In the genomic region with DNA sequence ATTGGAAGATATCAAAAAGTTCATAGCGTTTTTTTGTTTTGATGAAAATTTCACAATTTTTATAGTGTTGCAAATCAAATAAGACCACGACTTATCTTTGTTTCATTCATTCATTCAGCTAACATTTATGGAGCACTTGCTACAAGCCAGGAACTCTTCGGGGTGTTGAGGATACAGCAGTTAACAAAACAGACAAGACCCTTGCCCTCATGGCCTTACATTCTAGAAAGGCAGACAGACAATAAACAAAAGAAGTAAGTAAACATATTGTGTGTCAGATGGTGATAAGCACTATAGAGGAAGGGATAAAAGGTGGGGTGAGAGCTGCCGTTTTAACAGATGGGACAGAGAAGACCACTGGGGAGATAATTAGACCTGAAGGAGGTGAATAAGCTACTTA, we compare ENCODE assay signal across 1 cellular context.
TF ChIP-seq lines count a peak whose summit lies in the region.

No MANE protein-coding gene starts in this region.

TF ChIP-seq in HepG2, 621 proteins besides CTCF, POLR2A, EP300 and RAD21 (continues in another document):
- TF ChIP-seq, protein P1, sequence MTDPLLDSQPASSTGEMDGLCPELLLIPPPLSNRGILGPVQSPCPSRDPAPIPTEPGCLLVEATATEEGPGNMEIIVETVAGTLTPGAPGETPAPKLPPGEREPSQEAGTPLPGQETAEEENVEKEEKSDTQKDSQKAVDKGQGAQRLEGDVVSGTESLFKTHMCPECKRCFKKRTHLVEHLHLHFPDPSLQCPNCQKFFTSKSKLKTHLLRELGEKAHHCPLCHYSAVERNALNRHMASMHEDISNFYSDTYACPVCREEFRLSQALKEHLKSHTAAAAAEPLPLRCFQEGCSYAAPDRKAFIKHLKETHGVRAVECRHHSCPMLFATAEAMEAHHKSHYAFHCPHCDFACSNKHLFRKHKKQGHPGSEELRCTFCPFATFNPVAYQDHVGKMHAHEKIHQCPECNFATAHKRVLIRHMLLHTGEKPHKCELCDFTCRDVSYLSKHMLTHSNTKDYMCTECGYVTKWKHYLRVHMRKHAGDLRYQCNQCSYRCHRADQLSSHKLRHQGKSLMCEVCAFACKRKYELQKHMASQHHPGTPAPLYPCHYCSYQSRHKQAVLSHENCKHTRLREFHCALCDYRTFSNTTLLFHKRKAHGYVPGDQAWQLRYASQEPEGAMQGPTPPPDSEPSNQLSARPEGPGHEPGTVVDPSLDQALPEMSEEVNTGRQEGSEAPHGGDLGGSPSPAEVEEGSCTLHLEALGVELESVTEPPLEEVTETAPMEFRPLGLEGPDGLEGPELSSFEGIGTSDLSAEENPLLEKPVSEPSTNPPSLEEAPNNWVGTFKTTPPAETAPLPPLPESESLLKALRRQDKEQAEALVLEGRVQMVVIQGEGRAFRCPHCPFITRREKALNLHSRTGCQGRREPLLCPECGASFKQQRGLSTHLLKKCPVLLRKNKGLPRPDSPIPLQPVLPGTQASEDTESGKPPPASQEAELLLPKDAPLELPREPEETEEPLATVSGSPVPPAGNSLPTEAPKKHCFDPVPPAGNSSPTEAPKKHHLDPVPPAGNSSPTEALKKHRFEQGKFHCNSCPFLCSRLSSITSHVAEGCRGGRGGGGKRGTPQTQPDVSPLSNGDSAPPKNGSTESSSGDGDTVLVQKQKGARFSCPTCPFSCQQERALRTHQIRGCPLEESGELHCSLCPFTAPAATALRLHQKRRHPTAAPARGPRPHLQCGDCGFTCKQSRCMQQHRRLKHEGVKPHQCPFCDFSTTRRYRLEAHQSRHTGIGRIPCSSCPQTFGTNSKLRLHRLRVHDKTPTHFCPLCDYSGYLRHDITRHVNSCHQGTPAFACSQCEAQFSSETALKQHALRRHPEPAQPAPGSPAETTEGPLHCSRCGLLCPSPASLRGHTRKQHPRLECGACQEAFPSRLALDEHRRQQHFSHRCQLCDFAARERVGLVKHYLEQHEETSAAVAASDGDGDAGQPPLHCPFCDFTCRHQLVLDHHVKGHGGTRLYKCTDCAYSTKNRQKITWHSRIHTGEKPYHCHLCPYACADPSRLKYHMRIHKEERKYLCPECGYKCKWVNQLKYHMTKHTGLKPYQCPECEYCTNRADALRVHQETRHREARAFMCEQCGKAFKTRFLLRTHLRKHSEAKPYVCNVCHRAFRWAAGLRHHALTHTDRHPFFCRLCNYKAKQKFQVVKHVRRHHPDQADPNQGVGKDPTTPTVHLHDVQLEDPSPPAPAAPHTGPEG (CRISPR knock-in tag; IDR thresholded peaks at IDR 0.05) = no peak
- TF ChIP-seq ZNF83 (CRISPR knock-in tag; IDR thresholded peaks at IDR 0.05; ENCODE audit: borderline replicate concordance) (no peak), ZNF367 (CRISPR knock-in tag; IDR thresholded peaks at IDR 0.05; ENCODE audit: borderline replicate concordance) (no peak), TRIM24 (CRISPR knock-in tag; IDR thresholded peaks at IDR 0.05) (no peak), ZNF619 (CRISPR knock-in tag; IDR thresholded peaks at IDR 0.05) (no peak), PRPF4 (IDR thresholded peaks at IDR 0.05; ENCODE audit: low read depth, low read length, poor library complexity, severe bottlenecking) (no peak), NFE2L2 (IDR thresholded peaks at IDR 0.05; ENCODE audit: low read length) (no peak), ZNF121 (CRISPR knock-in tag; IDR thresholded peaks at IDR 0.05) (no peak), ZNF674 (CRISPR knock-in tag; IDR thresholded peaks at IDR 0.05; ENCODE audit: low read depth) (no peak), MED8 (CRISPR knock-in tag; IDR thresholded peaks at IDR 0.05; ENCODE audit: insufficient replicate concordance) (no peak)
- TF ChIP-seq, protein P2, sequence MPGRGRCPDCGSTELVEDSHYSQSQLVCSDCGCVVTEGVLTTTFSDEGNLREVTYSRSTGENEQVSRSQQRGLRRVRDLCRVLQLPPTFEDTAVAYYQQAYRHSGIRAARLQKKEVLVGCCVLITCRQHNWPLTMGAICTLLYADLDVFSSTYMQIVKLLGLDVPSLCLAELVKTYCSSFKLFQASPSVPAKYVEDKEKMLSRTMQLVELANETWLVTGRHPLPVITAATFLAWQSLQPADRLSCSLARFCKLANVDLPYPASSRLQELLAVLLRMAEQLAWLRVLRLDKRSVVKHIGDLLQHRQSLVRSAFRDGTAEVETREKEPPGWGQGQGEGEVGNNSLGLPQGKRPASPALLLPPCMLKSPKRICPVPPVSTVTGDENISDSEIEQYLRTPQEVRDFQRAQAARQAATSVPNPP (CRISPR knock-in tag; IDR thresholded peaks at IDR 0.05) = no peak
- TF ChIP-seq, protein P3, sequence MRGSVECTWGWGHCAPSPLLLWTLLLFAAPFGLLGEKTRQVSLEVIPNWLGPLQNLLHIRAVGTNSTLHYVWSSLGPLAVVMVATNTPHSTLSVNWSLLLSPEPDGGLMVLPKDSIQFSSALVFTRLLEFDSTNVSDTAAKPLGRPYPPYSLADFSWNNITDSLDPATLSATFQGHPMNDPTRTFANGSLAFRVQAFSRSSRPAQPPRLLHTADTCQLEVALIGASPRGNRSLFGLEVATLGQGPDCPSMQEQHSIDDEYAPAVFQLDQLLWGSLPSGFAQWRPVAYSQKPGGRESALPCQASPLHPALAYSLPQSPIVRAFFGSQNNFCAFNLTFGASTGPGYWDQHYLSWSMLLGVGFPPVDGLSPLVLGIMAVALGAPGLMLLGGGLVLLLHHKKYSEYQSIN (CRISPR knock-in tag; IDR thresholded peaks at IDR 0.05; ENCODE audit: borderline replicate concordance) = no peak
- TF ChIP-seq, protein P4, sequence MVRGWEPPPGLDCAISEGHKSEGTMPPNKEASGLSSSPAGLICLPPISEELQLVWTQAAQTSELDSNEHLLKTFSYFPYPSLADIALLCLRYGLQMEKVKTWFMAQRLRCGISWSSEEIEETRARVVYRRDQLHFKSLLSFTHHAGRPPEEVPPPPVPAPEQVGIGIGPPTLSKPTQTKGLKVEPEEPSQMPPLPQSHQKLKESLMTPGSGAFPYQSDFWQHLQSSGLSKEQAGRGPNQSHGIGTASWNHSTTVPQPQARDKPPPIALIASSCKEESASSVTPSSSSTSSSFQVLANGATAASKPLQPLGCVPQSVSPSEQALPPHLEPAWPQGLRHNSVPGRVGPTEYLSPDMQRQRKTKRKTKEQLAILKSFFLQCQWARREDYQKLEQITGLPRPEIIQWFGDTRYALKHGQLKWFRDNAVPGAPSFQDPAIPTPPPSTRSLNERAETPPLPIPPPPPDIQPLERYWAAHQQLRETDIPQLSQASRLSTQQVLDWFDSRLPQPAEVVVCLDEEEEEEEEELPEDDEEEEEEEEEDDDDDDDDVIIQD (CRISPR knock-in tag; IDR thresholded peaks at IDR 0.05; ENCODE audit: low read depth) = 0 out of 2 replicates have a peak, but pooled peaks have one; percentile 18
- TF ChIP-seq, protein P5, sequence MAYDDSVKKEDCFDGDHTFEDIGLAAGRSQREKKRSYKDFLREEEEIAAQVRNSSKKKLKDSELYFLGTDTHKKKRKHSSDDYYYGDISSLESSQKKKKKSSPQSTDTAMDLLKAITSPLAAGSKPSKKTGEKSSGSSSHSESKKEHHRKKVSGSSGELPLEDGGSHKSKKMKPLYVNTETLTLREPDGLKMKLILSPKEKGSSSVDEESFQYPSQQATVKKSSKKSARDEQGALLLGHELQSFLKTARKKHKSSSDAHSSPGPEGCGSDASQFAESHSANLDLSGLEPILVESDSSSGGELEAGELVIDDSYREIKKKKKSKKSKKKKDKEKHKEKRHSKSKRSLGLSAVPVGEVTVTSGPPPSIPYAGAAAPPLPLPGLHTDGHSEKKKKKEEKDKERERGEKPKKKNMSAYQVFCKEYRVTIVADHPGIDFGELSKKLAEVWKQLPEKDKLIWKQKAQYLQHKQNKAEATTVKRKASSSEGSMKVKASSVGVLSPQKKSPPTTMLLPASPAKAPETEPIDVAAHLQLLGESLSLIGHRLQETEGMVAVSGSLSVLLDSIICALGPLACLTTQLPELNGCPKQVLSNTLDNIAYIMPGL (CRISPR knock-in tag; IDR thresholded peaks at IDR 0.05; ENCODE audit: borderline replicate concordance in 1 of 2, low read depth in 1 of 2) = no peak
- TF ChIP-seq, protein P6, sequence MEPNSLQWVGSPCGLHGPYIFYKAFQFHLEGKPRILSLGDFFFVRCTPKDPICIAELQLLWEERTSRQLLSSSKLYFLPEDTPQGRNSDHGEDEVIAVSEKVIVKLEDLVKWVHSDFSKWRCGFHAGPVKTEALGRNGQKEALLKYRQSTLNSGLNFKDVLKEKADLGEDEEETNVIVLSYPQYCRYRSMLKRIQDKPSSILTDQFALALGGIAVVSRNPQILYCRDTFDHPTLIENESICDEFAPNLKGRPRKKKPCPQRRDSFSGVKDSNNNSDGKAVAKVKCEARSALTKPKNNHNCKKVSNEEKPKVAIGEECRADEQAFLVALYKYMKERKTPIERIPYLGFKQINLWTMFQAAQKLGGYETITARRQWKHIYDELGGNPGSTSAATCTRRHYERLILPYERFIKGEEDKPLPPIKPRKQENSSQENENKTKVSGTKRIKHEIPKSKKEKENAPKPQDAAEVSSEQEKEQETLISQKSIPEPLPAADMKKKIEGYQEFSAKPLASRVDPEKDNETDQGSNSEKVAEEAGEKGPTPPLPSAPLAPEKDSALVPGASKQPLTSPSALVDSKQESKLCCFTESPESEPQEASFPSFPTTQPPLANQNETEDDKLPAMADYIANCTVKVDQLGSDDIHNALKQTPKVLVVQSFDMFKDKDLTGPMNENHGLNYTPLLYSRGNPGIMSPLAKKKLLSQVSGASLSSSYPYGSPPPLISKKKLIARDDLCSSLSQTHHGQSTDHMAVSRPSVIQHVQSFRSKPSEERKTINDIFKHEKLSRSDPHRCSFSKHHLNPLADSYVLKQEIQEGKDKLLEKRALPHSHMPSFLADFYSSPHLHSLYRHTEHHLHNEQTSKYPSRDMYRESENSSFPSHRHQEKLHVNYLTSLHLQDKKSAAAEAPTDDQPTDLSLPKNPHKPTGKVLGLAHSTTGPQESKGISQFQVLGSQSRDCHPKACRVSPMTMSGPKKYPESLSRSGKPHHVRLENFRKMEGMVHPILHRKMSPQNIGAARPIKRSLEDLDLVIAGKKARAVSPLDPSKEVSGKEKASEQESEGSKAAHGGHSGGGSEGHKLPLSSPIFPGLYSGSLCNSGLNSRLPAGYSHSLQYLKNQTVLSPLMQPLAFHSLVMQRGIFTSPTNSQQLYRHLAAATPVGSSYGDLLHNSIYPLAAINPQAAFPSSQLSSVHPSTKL (CRISPR knock-in tag; IDR thresholded peaks at IDR 0.05) = peak; percentile 85
- TF ChIP-seq, protein P7, sequence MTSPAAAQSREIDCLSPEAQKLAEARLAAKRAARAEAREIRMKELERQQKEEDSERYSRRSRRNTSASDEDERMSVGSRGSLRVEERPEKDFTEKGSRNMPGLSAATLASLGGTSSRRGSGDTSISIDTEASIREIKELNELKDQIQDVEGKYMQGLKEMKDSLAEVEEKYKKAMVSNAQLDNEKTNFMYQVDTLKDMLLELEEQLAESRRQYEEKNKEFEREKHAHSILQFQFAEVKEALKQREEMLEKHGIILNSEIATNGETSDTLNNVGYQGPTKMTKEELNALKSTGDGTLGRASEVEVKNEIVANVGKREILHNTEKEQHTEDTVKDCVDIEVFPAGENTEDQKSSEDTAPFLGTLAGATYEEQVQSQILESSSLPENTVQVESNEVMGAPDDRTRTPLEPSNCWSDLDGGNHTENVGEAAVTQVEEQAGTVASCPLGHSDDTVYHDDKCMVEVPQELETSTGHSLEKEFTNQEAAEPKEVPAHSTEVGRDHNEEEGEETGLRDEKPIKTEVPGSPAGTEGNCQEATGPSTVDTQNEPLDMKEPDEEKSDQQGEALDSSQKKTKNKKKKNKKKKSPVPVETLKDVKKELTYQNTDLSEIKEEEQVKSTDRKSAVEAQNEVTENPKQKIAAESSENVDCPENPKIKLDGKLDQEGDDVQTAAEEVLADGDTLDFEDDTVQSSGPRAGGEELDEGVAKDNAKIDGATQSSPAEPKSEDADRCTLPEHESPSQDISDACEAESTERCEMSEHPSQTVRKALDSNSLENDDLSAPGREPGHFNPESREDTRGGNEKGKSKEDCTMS (CRISPR knock-in tag; conservative IDR thresholded peaks at IDR 0.05) = no peak
- TF ChIP-seq, protein P8, sequence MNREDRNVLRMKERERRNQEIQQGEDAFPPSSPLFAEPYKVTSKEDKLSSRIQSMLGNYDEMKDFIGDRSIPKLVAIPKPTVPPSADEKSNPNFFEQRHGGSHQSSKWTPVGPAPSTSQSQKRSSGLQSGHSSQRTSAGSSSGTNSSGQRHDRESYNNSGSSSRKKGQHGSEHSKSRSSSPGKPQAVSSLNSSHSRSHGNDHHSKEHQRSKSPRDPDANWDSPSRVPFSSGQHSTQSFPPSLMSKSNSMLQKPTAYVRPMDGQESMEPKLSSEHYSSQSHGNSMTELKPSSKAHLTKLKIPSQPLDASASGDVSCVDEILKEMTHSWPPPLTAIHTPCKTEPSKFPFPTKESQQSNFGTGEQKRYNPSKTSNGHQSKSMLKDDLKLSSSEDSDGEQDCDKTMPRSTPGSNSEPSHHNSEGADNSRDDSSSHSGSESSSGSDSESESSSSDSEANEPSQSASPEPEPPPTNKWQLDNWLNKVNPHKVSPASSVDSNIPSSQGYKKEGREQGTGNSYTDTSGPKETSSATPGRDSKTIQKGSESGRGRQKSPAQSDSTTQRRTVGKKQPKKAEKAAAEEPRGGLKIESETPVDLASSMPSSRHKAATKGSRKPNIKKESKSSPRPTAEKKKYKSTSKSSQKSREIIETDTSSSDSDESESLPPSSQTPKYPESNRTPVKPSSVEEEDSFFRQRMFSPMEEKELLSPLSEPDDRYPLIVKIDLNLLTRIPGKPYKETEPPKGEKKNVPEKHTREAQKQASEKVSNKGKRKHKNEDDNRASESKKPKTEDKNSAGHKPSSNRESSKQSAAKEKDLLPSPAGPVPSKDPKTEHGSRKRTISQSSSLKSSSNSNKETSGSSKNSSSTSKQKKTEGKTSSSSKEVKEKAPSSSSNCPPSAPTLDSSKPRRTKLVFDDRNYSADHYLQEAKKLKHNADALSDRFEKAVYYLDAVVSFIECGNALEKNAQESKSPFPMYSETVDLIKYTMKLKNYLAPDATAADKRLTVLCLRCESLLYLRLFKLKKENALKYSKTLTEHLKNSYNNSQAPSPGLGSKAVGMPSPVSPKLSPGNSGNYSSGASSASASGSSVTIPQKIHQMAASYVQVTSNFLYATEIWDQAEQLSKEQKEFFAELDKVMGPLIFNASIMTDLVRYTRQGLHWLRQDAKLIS (CRISPR knock-in tag; IDR thresholded peaks at IDR 0.05) = no peak
- TF ChIP-seq, protein P9, sequence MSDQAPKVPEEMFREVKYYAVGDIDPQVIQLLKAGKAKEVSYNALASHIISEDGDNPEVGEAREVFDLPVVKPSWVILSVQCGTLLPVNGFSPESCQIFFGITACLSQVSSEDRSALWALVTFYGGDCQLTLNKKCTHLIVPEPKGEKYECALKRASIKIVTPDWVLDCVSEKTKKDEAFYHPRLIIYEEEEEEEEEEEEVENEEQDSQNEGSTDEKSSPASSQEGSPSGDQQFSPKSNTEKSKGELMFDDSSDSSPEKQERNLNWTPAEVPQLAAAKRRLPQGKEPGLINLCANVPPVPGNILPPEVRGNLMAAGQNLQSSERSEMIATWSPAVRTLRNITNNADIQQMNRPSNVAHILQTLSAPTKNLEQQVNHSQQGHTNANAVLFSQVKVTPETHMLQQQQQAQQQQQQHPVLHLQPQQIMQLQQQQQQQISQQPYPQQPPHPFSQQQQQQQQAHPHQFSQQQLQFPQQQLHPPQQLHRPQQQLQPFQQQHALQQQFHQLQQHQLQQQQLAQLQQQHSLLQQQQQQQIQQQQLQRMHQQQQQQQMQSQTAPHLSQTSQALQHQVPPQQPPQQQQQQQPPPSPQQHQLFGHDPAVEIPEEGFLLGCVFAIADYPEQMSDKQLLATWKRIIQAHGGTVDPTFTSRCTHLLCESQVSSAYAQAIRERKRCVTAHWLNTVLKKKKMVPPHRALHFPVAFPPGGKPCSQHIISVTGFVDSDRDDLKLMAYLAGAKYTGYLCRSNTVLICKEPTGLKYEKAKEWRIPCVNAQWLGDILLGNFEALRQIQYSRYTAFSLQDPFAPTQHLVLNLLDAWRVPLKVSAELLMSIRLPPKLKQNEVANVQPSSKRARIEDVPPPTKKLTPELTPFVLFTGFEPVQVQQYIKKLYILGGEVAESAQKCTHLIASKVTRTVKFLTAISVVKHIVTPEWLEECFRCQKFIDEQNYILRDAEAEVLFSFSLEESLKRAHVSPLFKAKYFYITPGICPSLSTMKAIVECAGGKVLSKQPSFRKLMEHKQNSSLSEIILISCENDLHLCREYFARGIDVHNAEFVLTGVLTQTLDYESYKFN (CRISPR knock-in tag; conservative IDR thresholded peaks at IDR 0.05) = peak; percentile 68
- TF ChIP-seq, protein P10, sequence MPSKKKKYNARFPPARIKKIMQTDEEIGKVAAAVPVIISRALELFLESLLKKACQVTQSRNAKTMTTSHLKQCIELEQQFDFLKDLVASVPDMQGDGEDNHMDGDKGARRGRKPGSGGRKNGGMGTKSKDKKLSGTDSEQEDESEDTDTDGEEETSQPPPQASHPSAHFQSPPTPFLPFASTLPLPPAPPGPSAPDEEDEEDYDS (CRISPR knock-in tag; IDR thresholded peaks at IDR 0.05) = no peak
